ENCODE assay signal across 11 cellular contexts in the genomic region with DNA sequence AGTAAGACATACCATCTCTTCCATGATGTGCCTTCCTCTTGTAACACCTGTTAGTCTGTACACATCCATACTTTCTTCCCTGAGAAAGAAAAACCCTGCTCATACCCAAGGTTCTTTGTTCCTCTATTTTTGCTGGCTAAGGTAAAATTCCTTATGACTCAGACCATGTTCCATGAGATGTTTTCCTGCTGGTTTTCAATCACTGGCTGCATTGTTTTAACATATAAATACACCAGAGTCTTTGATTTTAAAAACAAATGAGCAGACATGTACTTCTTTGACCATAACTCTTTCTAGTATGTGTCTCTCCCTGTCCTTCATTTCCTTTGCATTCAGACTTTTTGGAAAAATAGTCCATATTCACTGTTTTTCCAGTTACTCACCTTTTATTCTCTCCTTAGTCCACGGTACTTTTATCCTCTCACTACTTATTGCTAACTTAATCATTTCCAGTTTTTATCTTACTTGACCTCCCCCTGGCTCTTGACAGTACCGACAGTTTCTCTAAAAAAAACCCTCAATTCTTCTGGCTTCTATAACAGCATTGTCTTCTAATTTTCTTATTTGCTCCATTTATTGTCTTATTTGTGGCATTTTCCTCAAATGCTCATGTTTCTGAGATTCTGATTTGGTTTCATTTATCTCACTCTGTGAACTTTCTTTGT. TPM values are rescaled to one million over a fixed set of nuclear protein-coding genes. Genes with fewer than 3 reads are reported as not detected.
DNase-seq lines count a peak whose midpoint lies in the region; ATAC-seq and TF ChIP-seq lines count a peak whose summit lies in the region.
"Had no signal": no experiment of that assay in that cellular context is flagged by ENCODE, and none has a peak within 500 bp of the region (broad histone marks: within the 10 kb centered on the region; RNA-seq: fewer than 3 reads in every experiment).

No MANE protein-coding gene starts in this region.

- no peak overlapping the region for H3K4me3 Mint-ChIP-seq in endodermal cell
- H3K4me3 Mint-ChIP-seq: activated CD4-positive, alpha-beta memory T cell treated with anti-CD3 and anti-CD28 coated beads for 36 hours had no signal

- no peak for ATAC-seq in activated naive CD4-positive, alpha-beta T cell treated with anti-CD3 and anti-CD28 coated beads, Interleukin-2, amount 50 U/mL, for 72 hours
- no peak for ATAC-seq in GM21447 (IDR thresholded peaks at IDR 0.05; ENCODE audit: unreplicated experiment)

- H3K4me1 ChIP-seq in OCI-LY1 (ENCODE audit: insufficient read depth, low read length, severe bottlenecking) = peaks cover 80% of the 10 kb centered on the region
- peaks cover 9% of the 10 kb centered on the region for H3K4me1 ChIP-seq in endodermal cell (ENCODE audit: control insufficient read depth, insufficient read depth, low read length)
- H3K4me1 ChIP-seq in osteoblast (ENCODE audit: insufficient read depth, low read length) = peaks cover 42% of the 10 kb centered on the region

- 68 to 79% methylated on average over 2 of the region's 2 CpGs for WGBS in endodermal cell (ENCODE audit: insufficient coverage in 1 of 2, insufficient read length in 1 of 2), 2 experiments

- H3K9ac ChIP-seq in OCI-LY1 (ENCODE audit: low read length) = no peak overlapping the region; the same call in 1 of the 2 replicates
- H3K9ac ChIP-seq in endodermal cell (ENCODE audit: extremely low read depth, low read length, poor library complexity, severe bottlenecking) = no peak overlapping the region

- peaks cover 29% of the 10 kb centered on the region for H4K20me1 ChIP-seq in OCI-LY1 (ENCODE audit: insufficient read depth, low read length)
- H4K20me1 ChIP-seq in osteoblast (ENCODE audit: insufficient read depth, low read length) = peaks cover 70% of the 10 kb centered on the region

- DNase-seq in COLO829 (ENCODE audit: low spot score) = peak; percentile 73
- no peak for DNase-seq in endodermal cell
- peak; percentile 59 for DNase-seq in osteoblast (ENCODE audit: insufficient read length, low spot score, missing footprints)
- no peak for DNase-seq in NCI-H2107 (lab: John Stamatoyannopoulos, UW)
- no peak for DNase-seq in activated naive CD4-positive, alpha-beta T cell treated with anti-CD3 and anti-CD28 coated beads, Interleukin-2, amount 50 U/mL, for 72 hours (ENCODE audit: low spot score in 2 of 2)
- no peak for DNase-seq in occipital lobe (lab: John Stamatoyannopoulos, UW)
- DNase-seq: activated CD4-positive, alpha-beta memory T cell treated with anti-CD3 and anti-CD28 coated beads for 36 hours; aorta had no signal

- peaks cover 14% of the 10 kb centered on the region for H3K4me1 Mint-ChIP-seq in endodermal cell

- H3K79me2 ChIP-seq in OCI-LY1 (ENCODE audit: insufficient read depth, low read length) = peaks cover 84% of the 10 kb centered on the region
- H3K79me2 ChIP-seq in osteoblast (ENCODE audit: insufficient read depth, low read length) = peaks cover 92% of the 10 kb centered on the region

- no peak overlapping the region for H2AFZ ChIP-seq in OCI-LY1 (ENCODE audit: low read length)
- no peak overlapping the region for H2AFZ ChIP-seq in osteoblast (ENCODE audit: low read length)

- no peaks in the 10 kb centered on the region for H3K9me2 ChIP-seq in OCI-LY1 (ENCODE audit: low read depth, low read length)

- H3K9me3 ChIP-seq in OCI-LY1 (ENCODE audit: low read length) = no peaks in the 10 kb centered on the region
- H3K9me3 ChIP-seq in endodermal cell (ENCODE audit: control insufficient read depth, low read length) = no peaks in the 10 kb centered on the region
- H3K9me3 ChIP-seq in osteoblast (ENCODE audit: low read depth, low read length) = no peaks in the 10 kb centered on the region
- H3K9me3 ChIP-seq: prostate gland had no signal

- TF ChIP-seq CTCF in OCI-LY1 (IDR thresholded peaks at IDR 0.05; ENCODE audit: low read length) (no peak), endodermal cell (conservative IDR thresholded peaks at IDR 0.05) (no peak), osteoblast (IDR thresholded peaks at IDR 0.05; ENCODE audit: extremely low read depth, low read depth, low read length) (no peak)

- no peak overlapping the region for H3K27ac Mint-ChIP-seq in endodermal cell
- H3K27ac Mint-ChIP-seq in activated naive CD4-positive, alpha-beta T cell treated with anti-CD3 and anti-CD28 coated beads, Interleukin-2, amount 50 U/mL, for 72 hours = no peak overlapping the region
- H3K27ac Mint-ChIP-seq: activated CD4-positive, alpha-beta memory T cell treated with anti-CD3 and anti-CD28 coated beads for 36 hours had no signal

- no peaks in the 10 kb centered on the region for H3K36me3 Mint-ChIP-seq in endodermal cell (ENCODE audit: low read depth)
- H3K36me3 Mint-ChIP-seq in activated naive CD4-positive, alpha-beta T cell treated with anti-CD3 and anti-CD28 coated beads, Interleukin-2, amount 50 U/mL, for 72 hours = peaks cover 5 to 20% of the 10 kb centered on the region in 2 donors
- H3K36me3 Mint-ChIP-seq: activated CD4-positive, alpha-beta memory T cell treated with anti-CD3 and anti-CD28 coated beads for 36 hours had no signal

- H3K36me3 ChIP-seq in OCI-LY1 (ENCODE audit: insufficient read depth, low read length) = peaks cover 5% of the 10 kb centered on the region; the same call in 1 of the 2 replicates
- H3K36me3 ChIP-seq in endodermal cell (ENCODE audit: control insufficient read depth, insufficient read depth, low read length) = no peaks in the 10 kb centered on the region
- peaks cover 3% of the 10 kb centered on the region for H3K36me3 ChIP-seq in osteoblast (ENCODE audit: insufficient read depth, low read length)
- H3K36me3 ChIP-seq: prostate gland had no signal

- H3K27me3 ChIP-seq in OCI-LY1 (ENCODE audit: insufficient read depth, low read length) = no peaks in the 10 kb centered on the region
- no peaks in the 10 kb centered on the region for H3K27me3 ChIP-seq in endodermal cell (ENCODE audit: control insufficient read depth, insufficient read depth, low read length, poor library complexity, severe bottlenecking)
- no peaks in the 10 kb centered on the region for H3K27me3 ChIP-seq in osteoblast (ENCODE audit: insufficient read depth, low read length)

- 0 out of 2 replicates have a peak, but pooled peaks cover 2% of the 10 kb centered on the region for H3F3A ChIP-seq in OCI-LY1 (ENCODE audit: insufficient read depth, low read length)

- H3K27ac ChIP-seq in OCI-LY1 (ENCODE audit: low read depth, low read length, poor library complexity, severe bottlenecking) = no peak overlapping the region
- H3K27ac ChIP-seq in endodermal cell (ENCODE audit: low read depth, low read length) = no peak overlapping the region
- H3K27ac ChIP-seq in osteoblast (ENCODE audit: low read depth, low read length) = peak overlapping the region; percentile 64
- H3K27ac ChIP-seq: prostate gland had no signal

- no peaks in the 10 kb centered on the region for H3K9me3 Mint-ChIP-seq in endodermal cell
- H3K9me3 Mint-ChIP-seq in activated naive CD4-positive, alpha-beta T cell treated with anti-CD3 and anti-CD28 coated beads, Interleukin-2, amount 50 U/mL, for 72 hours = no peaks in the 10 kb centered on the region
- H3K9me3 Mint-ChIP-seq: activated CD4-positive, alpha-beta memory T cell treated with anti-CD3 and anti-CD28 coated beads for 36 hours had no signal

- H3K4me3 ChIP-seq in OCI-LY1 (ENCODE audit: low read depth, low read length, poor library complexity, severe bottlenecking) = peak overlapping the region; percentile 16
- peak overlapping the region; percentile 47 for H3K4me3 ChIP-seq in endodermal cell (ENCODE audit: low read length)
- no peak overlapping the region for H3K4me3 ChIP-seq in osteoblast (ENCODE audit: insufficient read depth, low read length)
- H3K4me3 ChIP-seq: prostate gland had no signal

- H3K27me3 Mint-ChIP-seq in endodermal cell (ENCODE audit: insufficient read depth) = no peaks in the 10 kb centered on the region
- H3K27me3 Mint-ChIP-seq: activated CD4-positive, alpha-beta memory T cell treated with anti-CD3 and anti-CD28 coated beads for 36 hours had no signal

- peak overlapping the region; percentile 93 for H3K4me2 ChIP-seq in OCI-LY1 (ENCODE audit: low read length)
- peak overlapping the region; percentile 42 for H3K4me2 ChIP-seq in osteoblast (ENCODE audit: insufficient read depth, low read length)

RNA-seq across cellular contexts. Expression of a gene that starts 4.3 kb away (rescaled TPM):
- total RNA-seq in endodermal cell (100 to 1,000 TPM; 122 to 168 TPM), osteoblast (277 and 316 TPM in 2 replicates), occipital lobe (167 TPM)
- 166 TPM for polyA plus RNA-seq in endodermal cell (2013, experiment 1 of 2)
- 158 TPM for polyA plus RNA-seq in endodermal cell (2013, experiment 2 of 2)
- total RNA-seq in activated naive CD4-positive, alpha-beta T cell treated with anti-CD3 and anti-CD28 coated beads, Interleukin-2, amount 50 U/mL, for 72 hours = 100 to 1,000 TPM; 162 to 201 TPM

RNA-seq across cellular contexts. Expression of a gene that starts 32.4 kb away (rescaled TPM):
- not detected for total RNA-seq in endodermal cell
- polyA plus RNA-seq in endodermal cell (2013, experiment 1 of 2) = 0.07 TPM
- not detected for polyA plus RNA-seq in endodermal cell (2013, experiment 2 of 2)
- 0.29 and 0.36 TPM in 2 replicates for total RNA-seq in osteoblast
- not detected for total RNA-seq in activated naive CD4-positive, alpha-beta T cell treated with anti-CD3 and anti-CD28 coated beads, Interleukin-2, amount 50 U/mL, for 72 hours
- not detected for total RNA-seq in occipital lobe
- total RNA-seq: activated CD4-positive, alpha-beta memory T cell treated with anti-CD3 and anti-CD28 coated beads for 36 hours had no signal
- polyA plus RNA-seq: aorta had no signal

Comparison
In these comparisons a context has a peak if more than half of its experiments do, and no peak if none do; other contexts are left out.
1. DNase-seq: peak in COLO829 (single experiment) and osteoblast (single experiment); none in endodermal cell (single experiment), NCI-H2107 (single experiment), activated naive CD4-positive, alpha-beta T cell treated with anti-CD3 and anti-CD28 coated beads, Interleukin-2, amount 50 U/mL, for 72 hours (0 of 2) and occipital lobe (single experiment).